Comparison of ENCODE assay signal across 9 cellular contexts in the genomic region with DNA sequence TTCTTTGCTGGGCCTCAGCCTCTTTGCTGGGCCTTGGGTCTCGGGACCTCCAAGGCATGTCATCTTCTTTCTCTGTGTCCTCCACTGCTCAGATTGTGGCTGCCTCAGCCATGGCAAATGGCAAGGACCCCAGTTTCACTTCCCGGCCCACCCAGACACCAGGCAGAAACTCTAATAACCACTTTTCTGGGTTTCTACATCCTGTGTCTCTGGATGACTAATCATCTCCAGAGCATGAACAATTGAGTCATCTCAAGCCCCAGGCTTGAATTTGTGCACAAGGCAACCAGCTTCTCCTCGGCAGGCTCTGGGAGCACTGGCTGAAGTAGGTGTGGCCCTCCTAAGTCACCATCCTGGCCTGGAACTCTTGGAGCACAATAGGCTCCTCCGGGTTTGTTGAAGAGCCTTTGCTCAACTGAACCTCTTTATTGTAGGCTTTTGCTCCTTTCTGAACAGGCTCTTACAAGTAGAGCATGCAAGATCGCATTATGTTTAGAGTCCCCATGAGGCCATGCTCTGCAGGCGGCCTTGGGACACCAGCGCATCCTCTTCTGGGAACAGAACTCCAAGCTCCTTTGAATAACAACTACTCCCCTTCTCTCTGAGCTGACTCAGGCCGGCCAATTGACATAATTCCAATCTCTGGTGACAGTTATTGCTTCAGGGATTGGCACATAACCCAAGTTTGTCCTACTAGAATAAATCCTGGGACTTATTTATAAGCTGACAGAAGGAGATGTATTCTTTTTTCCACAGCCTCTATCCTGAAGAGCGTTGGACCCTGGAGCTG.
DNase-seq lines count a peak whose midpoint lies in the region; ATAC-seq, FAIRE-seq and TF ChIP-seq lines count a peak whose summit lies in the region.
"Had no signal": no experiment of that assay in that cellular context is flagged by ENCODE, and none has a peak within 500 bp of the region (broad histone marks: within the 10 kb centered on the region; RNA-seq: fewer than 3 reads in every experiment).

No MANE protein-coding gene starts in this region.

- peaks cover 0 to 3% (median 1%) of the 10 kb centered on the region in 7 donors for H3K9me3 Mint-ChIP-seq in CD14-positive monocyte
- H3K9me3 Mint-ChIP-seq in glutamatergic neuron (ENCODE audit: unreplicated experiment), result no peaks in the 10 kb centered on the region
- H3K9me3 Mint-ChIP-seq in chondrocyte (ENCODE audit: low read depth), result no peaks in the 10 kb centered on the region

- H3K4me3 ChIP-seq in bronchial epithelial cell (ENCODE audit: low read depth, low read length), result no peak overlapping the region
- H3K4me3 ChIP-seq: right lobe of liver had no signal

- peak overlapping the region in 2 of 7 donors; percentile 38 to 53 for H3K27ac Mint-ChIP-seq in CD14-positive monocyte
- no peak overlapping the region for H3K27ac Mint-ChIP-seq in glutamatergic neuron (ENCODE audit: unreplicated experiment)
- H3K27ac Mint-ChIP-seq in chondrocyte (ENCODE audit: unreplicated experiment), result no peak overlapping the region

- peaks cover 0 to 13% (median 3%) of the 10 kb centered on the region in 3 donors for H3K27me3 Mint-ChIP-seq in CD14-positive monocyte (ENCODE audit: low read depth in 3 of 3)
- H3K27me3 Mint-ChIP-seq in glutamatergic neuron (ENCODE audit: unreplicated experiment), result no peaks in the 10 kb centered on the region
- H3K27me3 Mint-ChIP-seq in chondrocyte (ENCODE audit: low read depth), result no peaks in the 10 kb centered on the region

- TF ChIP-seq CTCF in CD14-positive monocyte (IDR thresholded peaks at IDR 0.05), result no peak
- TF ChIP-seq CTCF in bronchial epithelial cell (IDR thresholded peaks at IDR 0.05; ENCODE audit: insufficient read depth, low read length, severe bottlenecking), result no peak
- no peak for TF ChIP-seq CTCF in glutamatergic neuron (IDR thresholded peaks at IDR 0.05; ENCODE audit: partially characterized antibody, unreplicated experiment)
- TF ChIP-seq CTCF in chondrocyte (IDR thresholded peaks at IDR 0.05), result no peak

- H3K36me3 Mint-ChIP-seq in CD14-positive monocyte (no peaks in the 10 kb centered on the region), glutamatergic neuron (ENCODE audit: unreplicated experiment) (no peaks in the 10 kb centered on the region), chondrocyte (ENCODE audit: low read depth) (no peaks in the 10 kb centered on the region)

- ATAC-seq in GM19438 (IDR thresholded peaks at IDR 0.05; ENCODE audit: low read depth, unreplicated experiment), result peak; percentile 81
- ATAC-seq in HG03139 (IDR thresholded peaks at IDR 0.05; ENCODE audit: unreplicated experiment), result peak; percentile 73

- H3K27me3 ChIP-seq in bronchial epithelial cell (ENCODE audit: control insufficient read depth, insufficient read depth, low read length), result no peaks in the 10 kb centered on the region
- H3K27me3 ChIP-seq: right lobe of liver had no signal

- no peaks in the 10 kb centered on the region for H3K36me3 ChIP-seq in bronchial epithelial cell (ENCODE audit: control insufficient read depth, insufficient read depth, low read length)
- H3K36me3 ChIP-seq: right lobe of liver had no signal

- DNase-seq in CD14-positive monocyte (ENCODE audit: low spot score), result peak; percentile 54
- peak; percentile 97 for DNase-seq in bronchial epithelial cell (ENCODE audit: low read depth)
- DNase-seq in DMS153 (lab: John Stamatoyannopoulos, UW), result no peak
- no peak for DNase-seq in glutamatergic neuron
- no peak for DNase-seq in RPMI8226
- no peak for DNase-seq in chondrocyte (ENCODE audit: low spot score)
- DNase-seq: right lobe of liver had no signal

- peak overlapping the region in 1 of 2 donors; percentile 71 for H3K4me3 Mint-ChIP-seq in CD14-positive monocyte
- no peak overlapping the region for H3K4me3 Mint-ChIP-seq in glutamatergic neuron (ENCODE audit: unreplicated experiment)
- no peak overlapping the region for H3K4me3 Mint-ChIP-seq in chondrocyte (ENCODE audit: unreplicated experiment)

- H3K4me1 Mint-ChIP-seq in CD14-positive monocyte, result peaks cover 23% of the 10 kb centered on the region
- peaks cover 4% of the 10 kb centered on the region for H3K4me1 Mint-ChIP-seq in glutamatergic neuron (ENCODE audit: low read depth, unreplicated experiment)
- H3K4me1 Mint-ChIP-seq in chondrocyte (ENCODE audit: low read depth), result no peaks in the 10 kb centered on the region

- intact Hi-C loops in CD14-positive monocyte (cut with micrococcal nuclease), result no loop called here

- FAIRE-seq in bronchial epithelial cell (lab: Jason Lieb, UNC), result peak; percentile 60

Comparison
In these comparisons a context has a peak if more than half of its experiments do, and no peak if none do; other contexts are left out.
1. DNase-seq: peak in CD14-positive monocyte (single experiment) and bronchial epithelial cell (single experiment); none in DMS153 (single experiment), glutamatergic neuron (single experiment), RPMI8226 (single experiment) and chondrocyte (single experiment).